Comparison of ENCODE assay signal across 1 cellular context in genomic region chr1:113903496-113904291, GRCh38.
TF ChIP-seq lines count a peak whose summit lies in the region.

No MANE protein-coding gene starts in this region.

TF ChIP-seq in endothelial cell of umbilical vein, 7 proteins besides CTCF, POLR2A, EP300 and RAD21:
- TF ChIP-seq EZH2 (IDR thresholded peaks at IDR 0.05; ENCODE audit: borderline replicate concordance, low read depth, low read length, severe bottlenecking) (no peak), POLR2AphosphoS5 (IDR thresholded peaks at IDR 0.05; ENCODE audit: insufficient read depth, low read depth, low read length) (no peak), MYC (IDR thresholded peaks at IDR 0.05; ENCODE audit: low read depth, low read length) (no peak), FOS (IDR thresholded peaks at IDR 0.05; ENCODE audit: borderline replicate concordance, insufficient read depth, low read length) (no peak), GATA2 (IDR thresholded peaks at IDR 0.05; ENCODE audit: insufficient read depth, insufficient read length, low read depth, low read length) (no peak), MAX (IDR thresholded peaks at IDR 0.05; ENCODE audit: insufficient read depth, insufficient read length) (no peak), JUN (IDR thresholded peaks at IDR 0.05; ENCODE audit: borderline replicate concordance, insufficient read depth, insufficient read length, low read depth) (no peak)
